19 cellular contexts compared by ENCODE assay signal in genomic region chr2:181371195-181371594, GRCh38.
DNase-seq lines count a peak whose midpoint lies in the region; ATAC-seq and TF ChIP-seq lines count a peak whose summit lies in the region.
"Had no signal": no experiment of that assay in that cellular context is flagged by ENCODE, and none has a peak within 500 bp of the region (broad histone marks: within the 10 kb centered on the region; RNA-seq: fewer than 3 reads in every experiment).

No MANE protein-coding gene starts in this region.

- no peaks in the 10 kb centered on the region for H3K27me3 ChIP-seq in CD8-positive, alpha-beta memory T cell (ENCODE audit: insufficient read depth, low read length, poor library complexity, severe bottlenecking)
- H3K27me3 ChIP-seq in HL-60 (ENCODE audit: insufficient read depth, poor library complexity, severe bottlenecking): no peaks in the 10 kb centered on the region
- H3K27me3 ChIP-seq in GM23248 (replicated peaks; ENCODE audit: insufficient read depth): no peaks in the 10 kb centered on the region
- H3K27me3 ChIP-seq: stomach had no signal

- no peak overlapping the region for H3K4me3 ChIP-seq in CD8-positive, alpha-beta memory T cell (ENCODE audit: low read length)
- H3K4me3 ChIP-seq in HL-60 (replicated peaks; ENCODE audit: insufficient read depth, low read length) (no peak overlapping the region), GM23248 (no peak overlapping the region)
- H3K4me3 ChIP-seq: stomach had no signal

- H3K9me3 Mint-ChIP-seq in CD8-positive, alpha-beta memory T cell: no peaks in the 10 kb centered on the region
- no peaks in the 10 kb centered on the region for H3K9me3 Mint-ChIP-seq in WTC11
- H3K9me3 Mint-ChIP-seq in nephron progenitor cell: no peaks in the 10 kb centered on the region
- H3K9me3 Mint-ChIP-seq: type B pancreatic cell had no signal

- ATAC-seq in WTC11 (0 out of 2 replicates have a peak, but pooled peaks have one; percentile 28), GM21528 (IDR thresholded peaks at IDR 0.05; ENCODE audit: low FRiP score, unreplicated experiment) (no peak)
- ATAC-seq: left lobe of liver, Panc1 had no signal

- no peaks in the 10 kb centered on the region for H4K20me1 ChIP-seq in GM23248 (ENCODE audit: insufficient read depth)

- in situ Hi-C loops in GM23248 (cut with MboI): no loop called here

- TF ChIP-seq CTCF in HL-60 (IDR thresholded peaks at IDR 0.05; ENCODE audit: insufficient read depth, low read length) (no peak), WTC11 (IDR thresholded peaks at IDR 0.05) (no peak), nephron progenitor cell (IDR thresholded peaks at IDR 0.05) (no peak)

- H2AFZ ChIP-seq in GM23248: no peak overlapping the region

- no peaks in the 10 kb centered on the region for H3K9me2 ChIP-seq in GM23248 (ENCODE audit: insufficient read depth)

- H3K79me2 ChIP-seq in GM23248 (ENCODE audit: insufficient read depth): no peaks in the 10 kb centered on the region

- CTCF ChIA-PET in CD8-positive, alpha-beta memory T cell (lab: Charles Lee): interaction anchor here (1.6 kb wide), 1 partner anchor 22 kb away, joined by 6 read pairs; no protein-coding TSS in a partner anchor
- CTCF ChIA-PET in WTC11 (lab: Charles Lee): no interaction called here

- no peak overlapping the region for H3K27ac ChIP-seq in CD8-positive, alpha-beta memory T cell (ENCODE audit: low read depth, low read length)
- peak overlapping the region; percentile 29 for H3K27ac ChIP-seq in HL-60 (replicated peaks)
- H3K27ac ChIP-seq in GM23248: no peak overlapping the region
- H3K27ac ChIP-seq: stomach had no signal

- peaks cover 5 to 19% (median 13%) of the 10 kb centered on the region in 3 donors for H3K36me3 Mint-ChIP-seq in CD8-positive, alpha-beta memory T cell
- H3K36me3 Mint-ChIP-seq in WTC11: no peaks in the 10 kb centered on the region
- no peaks in the 10 kb centered on the region for H3K36me3 Mint-ChIP-seq in nephron progenitor cell (ENCODE audit: low read depth)
- H3K36me3 Mint-ChIP-seq: type B pancreatic cell had no signal

- DNase-seq in CD8-positive, alpha-beta memory T cell: no peak
- DNase-seq in HL-60 (ENCODE audit: low read depth in 1 of 2, low spot score in 1 of 2): no peak
- DNase-seq in WTC11 (ENCODE audit: low spot score): no peak
- peak; percentile 9 for DNase-seq in nephron progenitor cell
- no peak for DNase-seq in NCI-H774 (lab: John Stamatoyannopoulos, UW)
- DNase-seq in GM23248: no peak
- no peak for DNase-seq in NCI-H2029 (lab: John Stamatoyannopoulos, UW)
- DNase-seq: COR-L47; cortex of kidney; NCI-H187; NCI-H2227 treated with DMSO at 0.1 percent for 48 hours; occipital lobe; stimulated activated CD4-positive, alpha-beta T cell treated with anti-CD3 and anti-CD28 coated beads, Interleukin-4, amount 100 ng/mL, for 24 hours; stomach; T-helper 9 cell had no signal

- H3K36me3 ChIP-seq in CD8-positive, alpha-beta memory T cell (ENCODE audit: insufficient read depth, low read length): no peaks in the 10 kb centered on the region
- no peaks in the 10 kb centered on the region for H3K36me3 ChIP-seq in GM23248 (ENCODE audit: low read depth)
- H3K36me3 ChIP-seq: stomach had no signal

- peaks cover 33 to 62% (median 39%) of the 10 kb centered on the region in 3 donors for H3K4me1 Mint-ChIP-seq in CD8-positive, alpha-beta memory T cell
- H3K4me1 Mint-ChIP-seq in WTC11 (no peaks in the 10 kb centered on the region), nephron progenitor cell (peaks cover 61% of the 10 kb centered on the region)

- peak overlapping the region in 3 of 7 donors; percentile 10 to 66 (median 28) for H3K4me3 Mint-ChIP-seq in CD8-positive, alpha-beta memory T cell
- no peak overlapping the region for H3K4me3 Mint-ChIP-seq in WTC11
- no peak overlapping the region for H3K4me3 Mint-ChIP-seq in nephron progenitor cell
- H3K4me3 Mint-ChIP-seq: type B pancreatic cell had no signal

- H3K9ac ChIP-seq in GM23248: no peak overlapping the region

- H3K9me3 ChIP-seq in CD8-positive, alpha-beta memory T cell (ENCODE audit: low read length): no peaks in the 10 kb centered on the region
- H3K9me3 ChIP-seq in GM23248 (ENCODE audit: low read depth): no peaks in the 10 kb centered on the region
- H3K9me3 ChIP-seq: stomach had no signal

- POLR2A ChIA-PET in CD8-positive, alpha-beta memory T cell (lab: Charles Lee): interaction anchor here (0.7 to 0.9 kb wide), 2 partner anchors 52 to 273 kb away, joined by 3 to 4 read pairs; no protein-coding TSS in a partner anchor
- POLR2A ChIA-PET in WTC11 (lab: Charles Lee): no interaction called here

- no peaks in the 10 kb centered on the region for H3K27me3 Mint-ChIP-seq in CD8-positive, alpha-beta memory T cell
- no peaks in the 10 kb centered on the region for H3K27me3 Mint-ChIP-seq in WTC11 (ENCODE audit: low read depth)
- H3K27me3 Mint-ChIP-seq in nephron progenitor cell (ENCODE audit: low read depth, poor library complexity): no peaks in the 10 kb centered on the region

- H3F3A ChIP-seq in GM23248 (ENCODE audit: insufficient read depth): peaks cover 25% of the 10 kb centered on the region

- WGBS in GM23248 (ENCODE audit: low coverage in 1 of 2, low lambda C conversion rate in 2 of 2, missing lambda C conversion rate in 2 of 2), 2 experiments: 98% methylated on average over 2 of the region's 2 CpGs

- no peak overlapping the region for H3K4me2 ChIP-seq in GM23248 (ENCODE audit: unreplicated experiment)

- peaks cover 21% of the 10 kb centered on the region for H3K4me1 ChIP-seq in CD8-positive, alpha-beta memory T cell (ENCODE audit: insufficient read depth, low read length)
- peaks cover 29% of the 10 kb centered on the region for H3K4me1 ChIP-seq in GM23248 (ENCODE audit: insufficient read depth)

- peak overlapping the region; percentile 6 to 91 (median 68) for H3K27ac Mint-ChIP-seq in CD8-positive, alpha-beta memory T cell
- H3K27ac Mint-ChIP-seq in WTC11: no peak overlapping the region
- H3K27ac Mint-ChIP-seq in nephron progenitor cell: peak overlapping the region; percentile 95
- H3K27ac Mint-ChIP-seq: type B pancreatic cell had no signal

TF ChIP-seq in WTC11, 78 proteins besides CTCF, POLR2A, EP300 and RAD21 (continues in another document):
- no peak for TF ChIP-seq AFF4 (CRISPR knock-in tag; IDR thresholded peaks at IDR 0.05; ENCODE audit: borderline replicate concordance)
- TF ChIP-seq PRRX2 (CRISPR knock-in tag; IDR thresholded peaks at IDR 0.05): no peak
- no peak for TF ChIP-seq ATF1 (CRISPR knock-in tag; IDR thresholded peaks at IDR 0.05)
- TF ChIP-seq, protein P1, sequence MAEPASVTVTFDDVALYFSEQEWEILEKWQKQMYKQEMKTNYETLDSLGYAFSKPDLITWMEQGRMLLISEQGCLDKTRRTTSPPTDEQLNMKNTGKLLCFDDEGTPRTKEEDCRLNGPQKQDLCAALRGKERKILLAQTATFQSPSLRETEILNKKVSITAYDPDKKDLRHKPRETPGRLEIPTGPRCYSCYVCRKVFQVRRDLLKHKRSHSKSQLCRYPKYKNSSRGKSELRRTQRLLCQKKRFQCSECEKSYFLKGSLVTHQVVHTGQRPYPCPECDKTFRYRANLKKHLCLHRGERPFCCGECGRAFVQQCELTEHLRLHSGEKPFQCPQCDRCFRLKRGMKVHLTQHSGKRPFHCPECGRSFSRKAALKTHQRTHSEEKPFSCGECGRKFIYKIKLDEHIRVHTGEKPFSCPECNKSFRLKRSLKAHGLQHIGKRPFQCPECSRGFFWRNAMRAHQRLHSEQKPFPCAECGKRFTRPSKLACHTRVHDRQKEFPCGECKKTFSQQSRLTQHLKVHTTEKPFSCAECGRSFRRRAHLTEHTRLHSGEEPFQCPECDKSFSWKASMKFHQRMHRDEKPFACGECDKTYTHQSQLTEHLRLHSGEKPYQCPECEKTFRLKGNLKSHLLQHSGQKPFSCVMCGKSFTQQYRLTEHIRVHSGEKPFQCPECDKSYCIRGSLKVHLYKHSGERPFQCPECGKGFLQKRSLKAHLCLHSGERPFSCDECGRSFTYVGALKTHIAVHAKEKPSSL (CRISPR knock-in tag; conservative IDR thresholded peaks at IDR 0.05): no peak
- no peak for TF ChIP-seq RORB (CRISPR knock-in tag; IDR thresholded peaks at IDR 0.05)
- TF ChIP-seq JAZF1 (CRISPR knock-in tag; IDR thresholded peaks at IDR 0.05): no peak
